In genomic region chr6:31785475-31785874, GRCh38 we compare ENCODE assay signal across 16 cellular contexts. TPM values are rescaled to one million over a fixed set of nuclear protein-coding genes. Genes with fewer than 3 reads are reported as not detected.
DNase-seq lines count a peak whose midpoint lies in the region; TF ChIP-seq lines count a peak whose summit lies in the region.
"Had no signal": no experiment of that assay in that cellular context is flagged by ENCODE, and none has a peak within 500 bp of the region (broad histone marks: within the 10 kb centered on the region; RNA-seq: fewer than 3 reads in every experiment).

No MANE protein-coding gene starts in this region.

- peaks cover 3% of the 10 kb centered on the region for H4K20me1 ChIP-seq in osteoblast (ENCODE audit: insufficient read depth, low read length)

- no peak for TF ChIP-seq CTCF in RWPE1 (conservative IDR thresholded peaks at IDR 0.05; ENCODE audit: low read depth)
- TF ChIP-seq CTCF in osteoblast (IDR thresholded peaks at IDR 0.05; ENCODE audit: extremely low read depth, low read depth, low read length): no peak

- intact Hi-C loops in CD4-positive, alpha-beta memory T cell (cut with micrococcal nuclease): no loop called here

- no peaks in the 10 kb centered on the region for H3K4me1 ChIP-seq in osteoblast (ENCODE audit: insufficient read depth, low read length)
- H3K4me1 ChIP-seq in CD4-positive, alpha-beta memory T cell (ENCODE audit: insufficient read depth, low read length): no peaks in the 10 kb centered on the region
- H3K4me1 ChIP-seq: BE2C had no signal

- H3K4me3 Mint-ChIP-seq in CD4-positive, alpha-beta memory T cell: no peak overlapping the region
- no peak overlapping the region for H3K4me3 Mint-ChIP-seq in activated T-cell treated with anti-CD3 and anti-CD28 coated beads, Interleukin-2, amount 50 U/mL, for 24 hours
- H3K4me3 Mint-ChIP-seq: CD8-positive, alpha-beta T cell had no signal

- no peak overlapping the region for H2AFZ ChIP-seq in osteoblast (ENCODE audit: low read length)

- H3K79me2 ChIP-seq in osteoblast (ENCODE audit: insufficient read depth, low read length): peaks cover 4% of the 10 kb centered on the region

- H3K4me2 ChIP-seq in osteoblast (ENCODE audit: insufficient read depth, low read length): no peak overlapping the region

- H3K27ac ChIP-seq in RWPE1 (peak overlapping the region; percentile 40), osteoblast (ENCODE audit: low read depth, low read length) (no peak overlapping the region)
- H3K27ac ChIP-seq in CD4-positive, alpha-beta memory T cell (ENCODE audit: low read depth, low read length): no peak overlapping the region
- H3K27ac ChIP-seq: C4-2B, HL-60 had no signal

- no peaks in the 10 kb centered on the region for H3K27me3 Mint-ChIP-seq in CD4-positive, alpha-beta memory T cell
- H3K27me3 Mint-ChIP-seq in activated T-cell treated with anti-CD3 and anti-CD28 coated beads, Interleukin-2, amount 50 U/mL, for 24 hours: no peaks in the 10 kb centered on the region

- POLR2A ChIA-PET in RWPE1 (lab: Yijun Ruan, JAX; ENCODE audit: low non-redundant PET): interaction anchor here (0.6 kb wide), 1 partner anchor 51 kb away, joined by 6 read pairs; no protein-coding TSS in a partner anchor
- POLR2A ChIA-PET in CD4-positive, alpha-beta memory T cell (lab: Charles Lee; ENCODE audit: partially characterized antibody): interaction anchor here (0.9 to 2.4 kb wide), 3 partner anchors 25 to 48 kb away, joined by 3 to 7 read pairs (median 3); partner anchors contain the start of gene MSH5

- peaks cover 22 to 30% of the 10 kb centered on the region in 2 donors for H3K36me3 Mint-ChIP-seq in CD4-positive, alpha-beta memory T cell
- H3K36me3 Mint-ChIP-seq in activated T-cell treated with anti-CD3 and anti-CD28 coated beads, Interleukin-2, amount 50 U/mL, for 24 hours (ENCODE audit: low read depth): peaks cover 89% of the 10 kb centered on the region

- no peaks in the 10 kb centered on the region for H3K27me3 ChIP-seq in osteoblast (ENCODE audit: insufficient read depth, low read length)
- no peaks in the 10 kb centered on the region for H3K27me3 ChIP-seq in CD4-positive, alpha-beta memory T cell (ENCODE audit: insufficient read depth, low read length)
- H3K27me3 ChIP-seq: BE2C had no signal

- H3K9me3 ChIP-seq in osteoblast (ENCODE audit: low read depth, low read length): no peaks in the 10 kb centered on the region
- no peaks in the 10 kb centered on the region for H3K9me3 ChIP-seq in CD4-positive, alpha-beta memory T cell (ENCODE audit: control insufficient read depth in 1 of 2, low read length in 2 of 2)
- H3K9me3 ChIP-seq: BE2C had no signal

- H3K27ac Mint-ChIP-seq in CD4-positive, alpha-beta memory T cell: no peak overlapping the region
- no peak overlapping the region for H3K27ac Mint-ChIP-seq in activated T-cell treated with anti-CD3 and anti-CD28 coated beads, Interleukin-2, amount 50 U/mL, for 24 hours
- H3K27ac Mint-ChIP-seq: CD8-positive, alpha-beta T cell had no signal

- peaks cover 1 to 4% (median 3%) of the 10 kb centered on the region in 4 donors for H3K4me1 Mint-ChIP-seq in CD4-positive, alpha-beta memory T cell
- H3K4me1 Mint-ChIP-seq in activated T-cell treated with anti-CD3 and anti-CD28 coated beads, Interleukin-2, amount 50 U/mL, for 24 hours (ENCODE audit: low read depth): peaks cover 3% of the 10 kb centered on the region

- CTCF ChIA-PET in RWPE1 (lab: Yijun Ruan, JAX): no interaction called here
- CTCF ChIA-PET in CD4-positive, alpha-beta memory T cell (lab: Charles Lee; ENCODE audit: partially characterized antibody): interaction anchor here (4.1 kb wide), 1 partner anchor 15 kb away, joined by 17 read pairs; no protein-coding TSS in a partner anchor

- no peak overlapping the region for H3K4me3 ChIP-seq in osteoblast (ENCODE audit: insufficient read depth, low read length)
- no peak overlapping the region for H3K4me3 ChIP-seq in CD4-positive, alpha-beta memory T cell (ENCODE audit: low read length in 2 of 2)

- DNase-seq in RWPE1 (ENCODE audit: low spot score) (no peak), iPS-NIHi11 (ENCODE audit: low spot score) (peak; percentile 2), osteoblast (ENCODE audit: insufficient read length, low spot score, missing footprints) (peak; percentile 81), NCI-H146 (lab: John Stamatoyannopoulos, UW) (no peak)
- DNase-seq in CD4-positive, alpha-beta memory T cell: no peak
- DNase-seq in activated T-cell treated with anti-CD3 and anti-CD28 coated beads, Interleukin-2, amount 50 U/mL, for 24 hours: no peak
- DNase-seq: BE2C; CD8-positive, alpha-beta T cell; COR-L47; DMS153; DMS79 treated with DMSO at 0.1 percent for 48 hours; EL; GOT3; KBM-7 had no signal

- H3K9me3 Mint-ChIP-seq in CD4-positive, alpha-beta memory T cell: no peaks in the 10 kb centered on the region
- H3K9me3 Mint-ChIP-seq in activated T-cell treated with anti-CD3 and anti-CD28 coated beads, Interleukin-2, amount 50 U/mL, for 24 hours: no peaks in the 10 kb centered on the region
- H3K9me3 Mint-ChIP-seq: CD8-positive, alpha-beta T cell had no signal

- H3K36me3 ChIP-seq in osteoblast (ENCODE audit: insufficient read depth, low read length): peaks cover 63% of the 10 kb centered on the region
- H3K36me3 ChIP-seq in CD4-positive, alpha-beta memory T cell (ENCODE audit: insufficient read depth, low read length): peaks cover 38% of the 10 kb centered on the region

RNA-seq across cellular contexts. Expression of gene VWA7, which starts 8.3 kb away (rescaled TPM):
- 0.29 and 0.36 TPM in 2 replicates for total RNA-seq in osteoblast
- total RNA-seq in CD4-positive, alpha-beta memory T cell: 1 to 10 TPM; 1.0 to 1.7 TPM
- polyA plus RNA-seq in CD4-positive, alpha-beta memory T cell: 1 to 10 TPM in 1 of 2 donors, under 1 TPM in 1; 1.00 to 2.5 TPM

RNA-seq across cellular contexts. Expression of gene VARS1, which starts 10.1 kb away (rescaled TPM):
- 40.1 and 42.0 TPM in 2 replicates for total RNA-seq in osteoblast
- 10 to 100 TPM; 39.6 to 46.8 TPM for total RNA-seq in CD4-positive, alpha-beta memory T cell
- 10 to 100 TPM; 43.4 to 45.9 TPM for polyA plus RNA-seq in CD4-positive, alpha-beta memory T cell

RNA-seq across cellular contexts. Expression of gene LSM2, which starts 21.3 kb away (rescaled TPM):
- total RNA-seq in osteoblast: 18.3 and 22.4 TPM in 2 replicates
- total RNA-seq in CD4-positive, alpha-beta memory T cell: 10 to 100 TPM; 30.0 to 34.6 TPM
- polyA plus RNA-seq in CD4-positive, alpha-beta memory T cell: 10 to 100 TPM; 67.4 to 80.4 TPM

RNA-seq across cellular contexts. Expression of gene SAPCD1, which starts 23.0 kb away (rescaled TPM):
- 0.59 and 1.4 TPM in 2 replicates for total RNA-seq in osteoblast
- 1 to 10 TPM; 2.7 to 3.7 TPM for total RNA-seq in CD4-positive, alpha-beta memory T cell
- polyA plus RNA-seq in CD4-positive, alpha-beta memory T cell: under 1 TPM in 1 of 2 donors, not detected in 1; 0.89 TPM

RNA-seq across cellular contexts. Expression of gene HSPA1L, which starts 29.6 kb away (rescaled TPM):
- total RNA-seq in osteoblast: 0.29 and 0.72 TPM in 2 replicates
- total RNA-seq in CD4-positive, alpha-beta memory T cell: 1 to 10 TPM; 8.2 to 8.3 TPM
- 1 to 10 TPM; 1.1 to 4.4 TPM for polyA plus RNA-seq in CD4-positive, alpha-beta memory T cell

Comparison
In these comparisons a context has a peak if more than half of its experiments do, and no peak if none do; other contexts are left out.
1. DNase-seq: peak in iPS-NIHi11 (single experiment) and osteoblast (single experiment); none in RWPE1 (single experiment), CD4-positive, alpha-beta memory T cell (0 of 5), NCI-H146 (single experiment) and activated T-cell treated with anti-CD3 and anti-CD28 coated beads, Interleukin-2, amount 50 U/mL, for 24 hours (single experiment).